Comparison of ENCODE assay signal across 21 cellular contexts in genomic region chr13:109271555-109271954, GRCh38.
DNase-seq lines count a peak whose midpoint lies in the region; ATAC-seq and TF ChIP-seq lines count a peak whose summit lies in the region.
"Had no signal": no experiment of that assay in that cellular context is flagged by ENCODE, and none has a peak within 500 bp of the region (broad histone marks: within the 10 kb centered on the region; RNA-seq: fewer than 3 reads in every experiment).

No MANE protein-coding gene starts in this region.

- no peak overlapping the region for H2BK120ac ChIP-seq in neuronal stem cell (ENCODE audit: low read depth, low read length)

- H3K14ac ChIP-seq in neuronal stem cell (ENCODE audit: low read length), result no peak overlapping the region

- H3K27ac Mint-ChIP-seq in GM23338 (no peak overlapping the region; the same call in 1 of the 2 replicates), endodermal cell (peak overlapping the region; percentile 25)
- H3K27ac Mint-ChIP-seq: activated T-cell treated with anti-CD3 and anti-CD28 coated beads, Interleukin-2, amount 50 U/mL, for 24 hours; natural killer cell treated with Interleukin-12 subunit alpha and Interleukin-12 subunit beta and Interleukin-15 and Interleukin-18, amount 100 ng/mL, for 72 hours; progenitor cell of endocrine pancreas had no signal

- H4K91ac ChIP-seq in neuronal stem cell (ENCODE audit: low read depth, low read length, poor library complexity), result no peak overlapping the region

- H2AFZ ChIP-seq in GM23338 (no peak overlapping the region), neuronal stem cell (ENCODE audit: low read length) (peak overlapping the region; percentile 27)

- no peaks in the 10 kb centered on the region for H3K79me1 ChIP-seq in neuronal stem cell (ENCODE audit: low read depth, low read length)

- no peak for TF ChIP-seq CTCF in GM23338 (conservative IDR thresholded peaks at IDR 0.05; ENCODE audit: low read depth in 2 of 2)
- TF ChIP-seq CTCF in endodermal cell (conservative IDR thresholded peaks at IDR 0.05), result no peak

- no peaks in the 10 kb centered on the region for H3K27me3 Mint-ChIP-seq in GM23338 (ENCODE audit: insufficient read depth, low read depth, poor library complexity)
- H3K27me3 Mint-ChIP-seq in endodermal cell (ENCODE audit: insufficient read depth), result no peaks in the 10 kb centered on the region

- H3K4me2 ChIP-seq in GM23338 (peak overlapping the region; percentile 56; the same call in 1 of the 2 replicates), neuronal stem cell (ENCODE audit: insufficient read depth, low read length, poor library complexity, severe bottlenecking) (no peak overlapping the region)

- no peak overlapping the region for H2BK15ac ChIP-seq in neuronal stem cell (ENCODE audit: low read length)

- no peak overlapping the region for H3K18ac ChIP-seq in neuronal stem cell (ENCODE audit: low read length)

- H3K4me1 ChIP-seq in GM23338 (ENCODE audit: insufficient read depth) (peaks cover 26% of the 10 kb centered on the region), endodermal cell (ENCODE audit: control insufficient read depth, insufficient read depth, low read length) (peaks cover 11% of the 10 kb centered on the region), neuronal stem cell (ENCODE audit: control insufficient read depth in 2 of 2, insufficient read depth in 1 of 2, low read depth in 1 of 2, low read length in 2 of 2) (peaks cover 7 to 13% of the 10 kb centered on the region in 2 donors)

- 67 to 68% methylated on average over 1 to 2 of the region's 2 CpGs for WGBS in endodermal cell (ENCODE audit: insufficient coverage in 1 of 2, insufficient read length in 1 of 2), 2 experiments
- no CpG with 5 or more reads among the region's 2 CpGs for WGBS in neuronal stem cell (ENCODE audit: extremely low coverage in 2 of 2, insufficient read length in 2 of 2, insufficient replicate concordance in 1 of 2), 2 donors

- H4K8ac ChIP-seq in neuronal stem cell (ENCODE audit: low read depth, low read length), result no peak overlapping the region

- H3K9ac ChIP-seq in endodermal cell (ENCODE audit: extremely low read depth, low read length, poor library complexity, severe bottlenecking) (peak overlapping the region; percentile 39), neuronal stem cell (ENCODE audit: low read depth, low read length, poor library complexity) (no peak overlapping the region)

- H3K27ac ChIP-seq in GM23338 (ENCODE audit: low read depth), result peak overlapping the region; percentile 90; the same call in 1 of the 2 replicates
- H3K27ac ChIP-seq in endodermal cell (ENCODE audit: low read depth, low read length), result no peak overlapping the region
- H3K27ac ChIP-seq in neuronal stem cell (replicated peaks; ENCODE audit: low read length), result peak overlapping the region; percentile 61
- H3K27ac ChIP-seq: dorsolateral prefrontal cortex, HL-60, thyroid gland had no signal

- 0 out of 2 replicates have a peak, but pooled peaks cover 3% of the 10 kb centered on the region for H3F3A ChIP-seq in GM23338 (replicated peaks; ENCODE audit: low read depth)

- no peak overlapping the region for H3K4ac ChIP-seq in neuronal stem cell (ENCODE audit: low read length)

- no peak overlapping the region for H3K23ac ChIP-seq in neuronal stem cell (ENCODE audit: low read depth, low read length, poor library complexity)

- no peak overlapping the region; the same call in 2 of the 3 replicates for H3K4me3 Mint-ChIP-seq in GM23338
- H3K4me3 Mint-ChIP-seq in endodermal cell, result no peak overlapping the region
- H3K4me3 Mint-ChIP-seq: activated T-cell treated with anti-CD3 and anti-CD28 coated beads, Interleukin-2, amount 50 U/mL, for 24 hours; natural killer cell treated with Interleukin-12 subunit alpha and Interleukin-12 subunit beta and Interleukin-15 and Interleukin-18, amount 100 ng/mL, for 72 hours had no signal

- DNase-seq in GM23338 (ENCODE audit: low spot score) (no peak), NCI-H460 (ENCODE audit: extremely low read depth, low read depth) (peak; percentile 27), endodermal cell (no peak), neuronal stem cell (ENCODE audit: low spot score) (no peak), hippocampal formation (lab: John Stamatoyannopoulos, UW) (no peak)
- no peak for DNase-seq in activated CD4-positive, alpha-beta T cell treated with anti-CD3 and anti-CD28 coated beads, Interleukin-2, amount 50 U/mL, for 48 hours
- DNase-seq: activated naive CD4-positive, alpha-beta T cell treated with Interleukin-2 at 50 U/mL for 16 hours; activated T-cell treated with anti-CD3 and anti-CD28 coated beads, Interleukin-2, amount 50 U/mL, for 24 hours; amniotic stem cell; dorsolateral prefrontal cortex; NCI-H146; NCI-H774; stimulated activated naive CD4-positive, alpha-beta T cell treated with Interleukin-2 at 50 U/mL for 16 hours; thyroid gland had no signal

- H4K20me1 ChIP-seq in GM23338 (replicated peaks; ENCODE audit: insufficient read depth), result no peaks in the 10 kb centered on the region

- H2BK12ac ChIP-seq in neuronal stem cell (ENCODE audit: low read length), result no peak overlapping the region

- no peak overlapping the region for H2AK5ac ChIP-seq in neuronal stem cell (ENCODE audit: low read depth, low read length)

- H3K9me2 ChIP-seq in GM23338 (ENCODE audit: insufficient read depth), result peaks cover 15% of the 10 kb centered on the region

- H3K36me3 Mint-ChIP-seq in GM23338 (ENCODE audit: low read depth), result peaks cover 2% of the 10 kb centered on the region; the same call in 1 of the 3 replicates
- peaks cover 13% of the 10 kb centered on the region for H3K36me3 Mint-ChIP-seq in endodermal cell (ENCODE audit: low read depth)
- H3K36me3 Mint-ChIP-seq: natural killer cell treated with Interleukin-12 subunit alpha and Interleukin-12 subunit beta and Interleukin-15 and Interleukin-18, amount 100 ng/mL, for 72 hours had no signal

- H3K9me3 ChIP-seq in endodermal cell (ENCODE audit: control insufficient read depth, low read length), result no peaks in the 10 kb centered on the region
- no peaks in the 10 kb centered on the region for H3K9me3 ChIP-seq in neuronal stem cell (replicated peaks in 1 of 2; ENCODE audit: control insufficient read depth in 2 of 2, insufficient read depth in 1 of 2, low read depth in 1 of 2, low read length in 2 of 2)
- H3K9me3 ChIP-seq: thyroid gland had no signal

- ATAC-seq in GM23338 (no peak), HG03457 (IDR thresholded peaks at IDR 0.05; ENCODE audit: unreplicated experiment) (no peak), HG03571 (IDR thresholded peaks at IDR 0.05; ENCODE audit: unreplicated experiment) (no peak)
- ATAC-seq: activated CD4-positive, CD25-positive, alpha-beta regulatory T cell treated with anti-CD3 and anti-CD28 coated beads, Interleukin-2, amount 50 U/mL, for 24 hours had no signal

- no peaks in the 10 kb centered on the region for H3K27me3 ChIP-seq in GM23338 (ENCODE audit: insufficient read depth)
- no peaks in the 10 kb centered on the region for H3K27me3 ChIP-seq in endodermal cell (ENCODE audit: control insufficient read depth, insufficient read depth, low read length, poor library complexity, severe bottlenecking)
- H3K27me3 ChIP-seq in neuronal stem cell (ENCODE audit: control insufficient read depth in 3 of 3, insufficient read depth in 3 of 3, low read depth in 1 of 3, low read length in 3 of 3), result no peaks in the 10 kb centered on the region
- H3K27me3 ChIP-seq: thyroid gland had no signal

- H3K9me3 Mint-ChIP-seq in GM23338 (peaks cover 2% of the 10 kb centered on the region; the same call in 2 of the 3 replicates), endodermal cell (peaks cover 3% of the 10 kb centered on the region)
- H3K9me3 Mint-ChIP-seq: activated T-cell treated with anti-CD3 and anti-CD28 coated beads, Interleukin-2, amount 50 U/mL, for 24 hours; natural killer cell treated with Interleukin-12 subunit alpha and Interleukin-12 subunit beta and Interleukin-15 and Interleukin-18, amount 100 ng/mL, for 72 hours had no signal

- peaks cover 41% of the 10 kb centered on the region for H3K4me1 Mint-ChIP-seq in GM23338
- peaks cover 78% of the 10 kb centered on the region for H3K4me1 Mint-ChIP-seq in endodermal cell

- H3K79me2 ChIP-seq in GM23338 (replicated peaks; ENCODE audit: insufficient read depth), result no peaks in the 10 kb centered on the region

- H3K36me3 ChIP-seq in GM23338 (ENCODE audit: insufficient read depth), result no peaks in the 10 kb centered on the region
- peaks cover 7% of the 10 kb centered on the region for H3K36me3 ChIP-seq in endodermal cell (ENCODE audit: control insufficient read depth, insufficient read depth, low read length)
- no peaks in the 10 kb centered on the region for H3K36me3 ChIP-seq in neuronal stem cell (replicated peaks in 1 of 2; ENCODE audit: control insufficient read depth in 2 of 2, insufficient read depth in 2 of 2, low read length in 2 of 2)
- H3K36me3 ChIP-seq: thyroid gland had no signal

- H3K4me3 ChIP-seq in GM23338 (no peak overlapping the region), endodermal cell (ENCODE audit: low read length) (peak overlapping the region; percentile 72), neuronal stem cell (ENCODE audit: low read length in 2 of 2) (no peak overlapping the region)
- H3K4me3 ChIP-seq: dorsolateral prefrontal cortex, skin epidermis, thyroid gland had no signal

- H2BK5ac ChIP-seq in neuronal stem cell (ENCODE audit: low read length), result no peak overlapping the region

TF ChIP-seq in GM23338, 12 proteins besides CTCF, POLR2A, EP300 and RAD21:
- TF ChIP-seq, protein P1, sequence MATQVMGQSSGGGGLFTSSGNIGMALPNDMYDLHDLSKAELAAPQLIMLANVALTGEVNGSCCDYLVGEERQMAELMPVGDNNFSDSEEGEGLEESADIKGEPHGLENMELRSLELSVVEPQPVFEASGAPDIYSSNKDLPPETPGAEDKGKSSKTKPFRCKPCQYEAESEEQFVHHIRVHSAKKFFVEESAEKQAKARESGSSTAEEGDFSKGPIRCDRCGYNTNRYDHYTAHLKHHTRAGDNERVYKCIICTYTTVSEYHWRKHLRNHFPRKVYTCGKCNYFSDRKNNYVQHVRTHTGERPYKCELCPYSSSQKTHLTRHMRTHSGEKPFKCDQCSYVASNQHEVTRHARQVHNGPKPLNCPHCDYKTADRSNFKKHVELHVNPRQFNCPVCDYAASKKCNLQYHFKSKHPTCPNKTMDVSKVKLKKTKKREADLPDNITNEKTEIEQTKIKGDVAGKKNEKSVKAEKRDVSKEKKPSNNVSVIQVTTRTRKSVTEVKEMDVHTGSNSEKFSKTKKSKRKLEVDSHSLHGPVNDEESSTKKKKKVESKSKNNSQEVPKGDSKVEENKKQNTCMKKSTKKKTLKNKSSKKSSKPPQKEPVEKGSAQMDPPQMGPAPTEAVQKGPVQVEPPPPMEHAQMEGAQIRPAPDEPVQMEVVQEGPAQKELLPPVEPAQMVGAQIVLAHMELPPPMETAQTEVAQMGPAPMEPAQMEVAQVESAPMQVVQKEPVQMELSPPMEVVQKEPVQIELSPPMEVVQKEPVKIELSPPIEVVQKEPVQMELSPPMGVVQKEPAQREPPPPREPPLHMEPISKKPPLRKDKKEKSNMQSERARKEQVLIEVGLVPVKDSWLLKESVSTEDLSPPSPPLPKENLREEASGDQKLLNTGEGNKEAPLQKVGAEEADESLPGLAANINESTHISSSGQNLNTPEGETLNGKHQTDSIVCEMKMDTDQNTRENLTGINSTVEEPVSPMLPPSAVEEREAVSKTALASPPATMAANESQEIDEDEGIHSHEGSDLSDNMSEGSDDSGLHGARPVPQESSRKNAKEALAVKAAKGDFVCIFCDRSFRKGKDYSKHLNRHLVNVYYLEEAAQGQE (IDR thresholded peaks at IDR 0.05; ENCODE audit: unreplicated experiment), result no peak
